ENCODE assay signal across 19 cellular contexts in the genomic region with DNA sequence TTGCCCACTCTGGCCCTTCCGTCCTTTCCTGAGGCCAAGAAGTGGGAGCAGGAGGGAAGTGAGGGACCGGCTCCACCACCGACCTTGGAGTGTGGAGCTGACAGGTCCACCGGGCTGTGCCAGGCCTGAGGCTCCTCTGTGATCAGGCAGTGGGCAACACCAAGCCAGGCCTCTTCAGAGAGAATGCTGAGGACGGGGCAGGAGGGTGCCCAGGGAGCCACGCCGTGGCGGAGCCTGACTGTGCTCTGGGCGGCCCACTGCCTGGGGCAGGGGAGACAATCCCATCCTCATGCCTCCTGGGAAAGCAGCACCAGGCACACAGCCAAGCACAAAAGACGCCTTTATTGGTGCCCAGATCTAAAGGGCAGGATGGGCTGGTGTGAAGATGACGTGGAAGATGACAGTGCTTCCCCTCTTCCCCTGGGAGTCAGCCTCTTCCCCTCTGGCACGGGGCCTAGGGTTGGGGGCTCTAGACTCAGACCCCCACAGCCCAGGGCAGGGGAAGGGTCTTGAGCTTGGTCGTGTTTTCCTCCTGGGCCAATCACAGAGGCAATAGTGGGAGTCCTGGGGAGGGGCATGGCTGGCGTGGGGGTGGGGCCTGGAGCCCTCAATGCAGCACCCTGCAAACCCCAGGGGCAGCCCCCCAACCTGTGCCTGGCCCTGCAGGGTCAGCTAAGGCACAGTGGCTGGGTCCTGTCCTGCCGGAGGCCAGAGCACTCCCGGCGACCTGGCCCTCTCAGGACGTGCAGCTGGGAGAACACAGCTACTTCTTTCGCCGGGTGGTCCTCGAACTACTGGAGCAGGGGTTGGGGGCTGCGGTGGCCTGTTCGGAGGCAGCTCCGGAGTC. TPM values are rescaled to one million over a fixed set of nuclear protein-coding genes. Genes with fewer than 3 reads are reported as not detected.
A peak's percentile ranks its signal among the peaks of the same experiment; 100 is the strongest.
DNase-seq lines count a peak whose midpoint lies in the region; ATAC-seq and TF ChIP-seq lines count a peak whose summit lies in the region.
"Had no signal": no experiment of that assay in that cellular context is flagged by ENCODE, and none has a peak within 500 bp of the region (broad histone marks: within the 10 kb centered on the region; RNA-seq: fewer than 3 reads in every experiment).

No MANE protein-coding gene starts in this region.

- H3K36me3 Mint-ChIP-seq in activated CD8-positive, alpha-beta T cell treated with anti-CD3 and anti-CD28 coated beads for 36 hours (ENCODE audit: low read depth): peaks cover 4% of the 10 kb centered on the region

- in situ Hi-C loops in SK-MEL-5 (cut with HindIII; ENCODE audit: low pct_unique_long_range_greater_than_20kb, low sequenced_read_pairs): no loop called here

- POLR2A ChIA-PET in activated CD8-positive, alpha-beta T cell treated with anti-CD3 and anti-CD28 coated beads for 36 hours (lab: Charles Lee): interaction anchor here (0.8 to 1.3 kb wide), 4 partner anchors 23 to 118 kb away, joined by 3 to 5 read pairs (median 4); a partner anchor contains a TSS

- intact Hi-C loops in Right ventricle myocardium inferior (cut with DNase I): no loop called here
- intact Hi-C loops in left cardiac atrium (cut with DNase I): loop anchor here in 1 of 2 donors (10.0 kb wide), 1 partner anchor 258 kb away; a partner anchor contains a TSS
- intact Hi-C loops in activated CD8-positive, alpha-beta T cell treated with anti-CD3 and anti-CD28 coated beads for 36 hours (cut with micrococcal nuclease): no loop called here

- no peak for TF ChIP-seq CTCF in activated CD8-positive, alpha-beta T cell treated with anti-CD3 and anti-CD28 coated beads for 36 hours (IDR thresholded peaks at IDR 0.05)

- CTCF ChIA-PET in activated CD8-positive, alpha-beta T cell treated with anti-CD3 and anti-CD28 coated beads for 36 hours (lab: Charles Lee): interaction anchor here (1.3 to 9.9 kb wide), 2 partner anchors 23 to 118 kb away, joined by 3 to 80 read pairs; a partner anchor contains a TSS

- peak; percentile 34 for DNase-seq in Right ventricle myocardium inferior (ENCODE audit: missing footprints)
- DNase-seq in left cardiac atrium: no peak
- peak; percentile 93 for DNase-seq in SK-MEL-5 (ENCODE audit: low read depth, low spot score)
- DNase-seq in islet precursor cell: peak; percentile 47
- DNase-seq in NCI-H146 treated with DMSO at 0.1 percent for 48 hours (lab: John Stamatoyannopoulos, UW; ENCODE audit: unreplicated experiment): no peak
- no peak for DNase-seq in activated CD8-positive, alpha-beta T cell treated with anti-CD3 and anti-CD28 coated beads for 36 hours
- no peak for DNase-seq in NCI-H1694 treated with DMSO at 0.1 percent for 48 hours (lab: John Stamatoyannopoulos, UW)
- DNase-seq: DMS53, NCI-H1417, NCI-H1930, NCI-H526, PC-3 had no signal

- no peaks in the 10 kb centered on the region for H3K27me3 Mint-ChIP-seq in activated CD8-positive, alpha-beta T cell treated with anti-CD3 and anti-CD28 coated beads for 36 hours
- H3K27me3 Mint-ChIP-seq: B cell; CD4-positive, alpha-beta T cell had no signal

- H3K9me3 Mint-ChIP-seq in activated CD8-positive, alpha-beta T cell treated with anti-CD3 and anti-CD28 coated beads for 36 hours: no peaks in the 10 kb centered on the region
- H3K9me3 Mint-ChIP-seq: CD4-positive, alpha-beta T cell had no signal

- H3K27ac Mint-ChIP-seq in activated CD8-positive, alpha-beta T cell treated with anti-CD3 and anti-CD28 coated beads for 36 hours: no peak overlapping the region
- H3K27ac Mint-ChIP-seq: B cell; CD4-positive, alpha-beta T cell had no signal

- H3K4me3 Mint-ChIP-seq in activated CD8-positive, alpha-beta T cell treated with anti-CD3 and anti-CD28 coated beads for 36 hours: no peak overlapping the region
- H3K4me3 Mint-ChIP-seq: B cell had no signal

- no peak for ATAC-seq in Right ventricle myocardium inferior
- ATAC-seq in left cardiac atrium: no peak
- no peak for ATAC-seq in activated CD8-positive, alpha-beta T cell treated with anti-CD3 and anti-CD28 coated beads for 36 hours
- ATAC-seq in GM21526 (IDR thresholded peaks at IDR 0.05; ENCODE audit: low FRiP score, unreplicated experiment): no peak
- ATAC-seq: HepG2, PC-3 had no signal

- no peaks in the 10 kb centered on the region for H3K4me1 Mint-ChIP-seq in activated CD8-positive, alpha-beta T cell treated with anti-CD3 and anti-CD28 coated beads for 36 hours (ENCODE audit: low read depth)

RNA-seq across cellular contexts. Expression of a gene that starts 4.7 kb away (rescaled TPM):
- total RNA-seq in Right ventricle myocardium inferior (24.9 TPM), left cardiac atrium (10 to 100 TPM; 35.4 to 37.6 TPM)
- total RNA-seq in SK-MEL-5 (2014; rRNA removed; shearing (Covaris generic)): 26.3 and 27.8 TPM in 2 replicates
- 110 and 113 TPM in 2 replicates for polyA plus RNA-seq in SK-MEL-5 (2015; cell fraction: cytosol; rRNA removed)
- 885 and 1,042 TPM in 2 replicates for polyA plus RNA-seq in SK-MEL-5 (2015; cell fraction: nucleus; rRNA removed)
- total RNA-seq in activated CD8-positive, alpha-beta T cell treated with anti-CD3 and anti-CD28 coated beads for 36 hours: 10 to 100 TPM; 48.0 to 48.8 TPM

RNA-seq across cellular contexts. Expression of a gene that starts 5.2 kb away (rescaled TPM):
- total RNA-seq in Right ventricle myocardium inferior: 26.7 TPM
- total RNA-seq in left cardiac atrium: 10 to 100 TPM; 29.8 to 32.7 TPM
- 51.5 and 53.8 TPM in 2 replicates for total RNA-seq in SK-MEL-5 (2014; rRNA removed; shearing (Covaris generic))
- 48.4 and 50.3 TPM in 2 replicates for polyA plus RNA-seq in SK-MEL-5 (2015; cell fraction: cytosol; rRNA removed)
- polyA plus RNA-seq in SK-MEL-5 (2015; cell fraction: nucleus; rRNA removed): 117 and 135 TPM in 2 replicates
- total RNA-seq in activated CD8-positive, alpha-beta T cell treated with anti-CD3 and anti-CD28 coated beads for 36 hours: 100 to 1,000 TPM; 121 to 126 TPM

RNA-seq across cellular contexts. Expression of a gene that starts 16.2 kb away (rescaled TPM):
- total RNA-seq in Right ventricle myocardium inferior (not detected), left cardiac atrium (not detected)
- not detected in 2 replicates for total RNA-seq in SK-MEL-5 (2014; rRNA removed; shearing (Covaris generic))
- polyA plus RNA-seq in SK-MEL-5 (2015; cell fraction: cytosol; rRNA removed): not detected in 2 replicates
- polyA plus RNA-seq in SK-MEL-5 (2015; cell fraction: nucleus; rRNA removed): 0.42 and 0.94 TPM in 2 replicates
- under 1 TPM in 1 of 2 experiments, not detected in 1; 0.29 TPM for total RNA-seq in activated CD8-positive, alpha-beta T cell treated with anti-CD3 and anti-CD28 coated beads for 36 hours
- total RNA-seq: A172; B cell; CD4-positive, alpha-beta T cell; PC-3; SJSA1 had no signal

RNA-seq across cellular contexts. Expression of a gene that starts 21.5 kb away (rescaled TPM):
- not detected for total RNA-seq in Right ventricle myocardium inferior
- total RNA-seq in left cardiac atrium: under 1 TPM; 0.15 to 0.52 TPM
- 1.1 and 2.4 TPM in 2 replicates for total RNA-seq in SK-MEL-5 (2014; rRNA removed; shearing (Covaris generic))
- 7.5 and 9.9 TPM in 2 replicates for polyA plus RNA-seq in SK-MEL-5 (2015; cell fraction: cytosol; rRNA removed)
- polyA plus RNA-seq in SK-MEL-5 (2015; cell fraction: nucleus; rRNA removed): 4.6 and 6.0 TPM in 2 replicates
- 1 to 10 TPM; 5.5 to 6.8 TPM for total RNA-seq in activated CD8-positive, alpha-beta T cell treated with anti-CD3 and anti-CD28 coated beads for 36 hours
- total RNA-seq: A172 had no signal

RNA-seq across cellular contexts. Expression of a gene that starts 22.5 kb away (rescaled TPM):
- not detected for total RNA-seq in Right ventricle myocardium inferior
- 1 to 10 TPM in 1 of 2 donors, not detected in 1; 1.3 TPM for total RNA-seq in left cardiac atrium
- 2.7 and 7.2 TPM in 2 replicates for total RNA-seq in SK-MEL-5 (2014; rRNA removed; shearing (Covaris generic))
- 1.7 and 6.9 TPM in 2 replicates for polyA plus RNA-seq in SK-MEL-5 (2015; cell fraction: cytosol; rRNA removed)
- polyA plus RNA-seq in SK-MEL-5 (2015; cell fraction: nucleus; rRNA removed): not detected in 2 replicates
- 1 to 10 TPM in 1 of 2 experiments, not detected in 1; 2.7 TPM for total RNA-seq in activated CD8-positive, alpha-beta T cell treated with anti-CD3 and anti-CD28 coated beads for 36 hours
- total RNA-seq: H1 had no signal

Comparison
In these comparisons a context has a peak if more than half of its experiments do, and no peak if none do; other contexts are left out.
1. DNase-seq: peak in Right ventricle myocardium inferior (single experiment), SK-MEL-5 (single experiment) and islet precursor cell (single experiment); none in left cardiac atrium (single experiment), NCI-H146 treated with DMSO at 0.1 percent for 48 hours (single experiment), activated CD8-positive, alpha-beta T cell treated with anti-CD3 and anti-CD28 coated beads for 36 hours (single experiment) and NCI-H1694 treated with DMSO at 0.1 percent for 48 hours (single experiment).